1 cellular context compared by ENCODE assay signal in the genomic region with DNA sequence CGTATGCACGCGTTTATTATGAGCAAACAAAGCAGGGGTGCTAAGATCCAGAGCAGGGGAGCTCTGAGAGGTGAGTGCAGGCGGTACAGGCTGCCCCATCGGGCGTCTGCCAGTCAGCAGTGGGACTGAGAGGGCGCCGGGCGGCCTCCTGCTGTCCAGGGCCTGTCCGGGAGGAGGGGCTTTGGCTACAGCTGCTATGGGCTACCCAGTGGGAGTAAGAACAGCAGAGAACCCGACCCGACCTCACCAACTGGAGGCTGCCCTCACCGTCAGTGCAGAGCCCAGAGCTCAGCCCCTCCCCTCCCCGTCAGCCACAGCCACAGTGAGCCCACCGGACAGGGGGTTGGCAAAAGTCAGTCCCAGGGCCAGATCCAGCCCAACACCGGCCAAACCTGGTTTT.
TF ChIP-seq lines count a peak whose summit lies in the region.

No MANE protein-coding gene starts in this region.

TF ChIP-seq in GM23338, 12 proteins besides CTCF, POLR2A, EP300 and RAD21 (continued from another document):
- TF ChIP-seq, protein P1, sequence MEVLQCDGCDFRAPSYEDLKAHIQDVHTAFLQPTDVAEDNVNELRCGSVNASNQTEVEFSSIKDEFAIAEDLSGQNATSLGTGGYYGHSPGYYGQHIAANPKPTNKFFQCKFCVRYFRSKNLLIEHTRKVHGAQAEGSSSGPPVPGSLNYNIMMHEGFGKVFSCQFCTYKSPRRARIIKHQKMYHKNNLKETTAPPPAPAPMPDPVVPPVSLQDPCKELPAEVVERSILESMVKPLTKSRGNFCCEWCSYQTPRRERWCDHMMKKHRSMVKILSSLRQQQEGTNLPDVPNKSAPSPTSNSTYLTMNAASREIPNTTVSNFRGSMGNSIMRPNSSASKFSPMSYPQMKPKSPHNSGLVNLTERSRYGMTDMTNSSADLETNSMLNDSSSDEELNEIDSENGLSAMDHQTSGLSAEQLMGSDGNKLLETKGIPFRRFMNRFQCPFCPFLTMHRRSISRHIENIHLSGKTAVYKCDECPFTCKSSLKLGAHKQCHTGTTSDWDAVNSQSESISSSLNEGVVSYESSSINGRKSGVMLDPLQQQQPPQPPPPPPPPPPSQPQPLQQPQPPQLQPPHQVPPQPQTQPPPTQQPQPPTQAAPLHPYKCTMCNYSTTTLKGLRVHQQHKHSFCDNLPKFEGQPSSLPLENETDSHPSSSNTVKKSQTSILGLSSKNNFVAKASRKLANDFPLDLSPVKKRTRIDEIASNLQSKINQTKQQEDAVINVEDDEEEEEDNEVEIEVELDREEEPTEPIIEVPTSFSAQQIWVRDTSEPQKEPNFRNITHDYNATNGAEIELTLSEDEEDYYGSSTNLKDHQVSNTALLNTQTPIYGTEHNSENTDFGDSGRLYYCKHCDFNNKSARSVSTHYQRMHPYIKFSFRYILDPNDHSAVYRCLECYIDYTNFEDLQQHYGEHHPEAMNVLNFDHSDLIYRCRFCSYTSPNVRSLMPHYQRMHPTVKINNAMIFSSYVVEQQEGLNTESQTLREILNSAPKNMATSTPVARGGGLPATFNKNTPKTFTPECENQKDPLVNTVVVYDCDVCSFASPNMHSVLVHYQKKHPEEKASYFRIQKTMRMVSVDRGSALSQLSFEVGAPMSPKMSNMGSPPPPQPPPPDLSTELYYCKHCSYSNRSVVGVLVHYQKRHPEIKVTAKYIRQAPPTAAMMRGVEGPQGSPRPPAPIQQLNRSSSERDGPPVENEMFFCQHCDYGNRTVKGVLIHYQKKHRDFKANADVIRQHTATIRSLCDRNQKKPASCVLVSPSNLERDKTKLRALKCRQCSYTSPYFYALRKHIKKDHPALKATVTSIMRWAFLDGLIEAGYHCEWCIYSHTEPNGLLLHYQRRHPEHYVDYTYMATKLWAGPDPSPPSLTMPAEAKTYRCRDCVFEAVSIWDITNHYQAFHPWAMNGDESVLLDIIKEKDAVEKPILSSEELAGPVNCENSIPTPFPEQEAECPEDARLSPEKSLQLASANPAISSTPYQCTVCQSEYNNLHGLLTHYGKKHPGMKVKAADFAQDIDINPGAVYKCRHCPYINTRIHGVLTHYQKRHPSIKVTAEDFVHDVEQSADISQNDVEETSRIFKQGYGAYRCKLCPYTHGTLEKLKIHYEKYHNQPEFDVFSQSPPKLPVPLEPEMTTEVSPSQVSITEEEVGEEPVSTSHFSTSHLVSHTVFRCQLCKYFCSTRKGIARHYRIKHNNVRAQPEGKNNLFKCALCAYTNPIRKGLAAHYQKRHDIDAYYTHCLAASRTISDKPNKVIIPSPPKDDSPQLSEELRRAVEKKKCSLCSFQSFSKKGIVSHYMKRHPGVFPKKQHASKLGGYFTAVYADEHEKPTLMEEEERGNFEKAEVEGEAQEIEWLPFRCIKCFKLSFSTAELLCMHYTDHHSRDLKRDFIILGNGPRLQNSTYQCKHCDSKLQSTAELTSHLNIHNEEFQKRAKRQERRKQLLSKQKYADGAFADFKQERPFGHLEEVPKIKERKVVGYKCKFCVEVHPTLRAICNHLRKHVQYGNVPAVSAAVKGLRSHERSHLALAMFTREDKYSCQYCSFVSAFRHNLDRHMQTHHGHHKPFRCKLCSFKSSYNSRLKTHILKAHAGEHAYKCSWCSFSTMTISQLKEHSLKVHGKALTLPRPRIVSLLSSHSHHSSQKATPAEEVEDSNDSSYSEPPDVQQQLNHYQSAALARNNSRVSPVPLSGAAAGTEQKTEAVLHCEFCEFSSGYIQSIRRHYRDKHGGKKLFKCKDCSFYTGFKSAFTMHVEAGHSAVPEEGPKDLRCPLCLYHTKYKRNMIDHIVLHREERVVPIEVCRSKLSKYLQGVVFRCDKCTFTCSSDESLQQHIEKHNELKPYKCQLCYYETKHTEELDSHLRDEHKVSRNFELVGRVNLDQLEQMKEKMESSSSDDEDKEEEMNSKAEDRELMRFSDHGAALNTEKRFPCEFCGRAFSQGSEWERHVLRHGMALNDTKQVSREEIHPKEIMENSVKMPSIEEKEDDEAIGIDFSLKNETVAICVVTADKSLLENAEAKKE (CRISPR knock-in tag; IDR thresholded peaks at IDR 0.05) = no peak
